Comparison of ENCODE assay signal across 36 cellular contexts in genomic region chr18:36950960-36951359, GRCh38.
DNase-seq lines count a peak whose midpoint lies in the region; ATAC-seq, FAIRE-seq and TF ChIP-seq lines count a peak whose summit lies in the region.
"Had no signal": no experiment of that assay in that cellular context is flagged by ENCODE, and none has a peak within 500 bp of the region (broad histone marks: within the 10 kb centered on the region; RNA-seq: fewer than 3 reads in every experiment).

No MANE protein-coding gene starts in this region.

- no peaks in the 10 kb centered on the region for H3K4me1 Mint-ChIP-seq in neural progenitor cell
- H3K4me1 Mint-ChIP-seq: B cell; CD14-positive monocyte; CD4-positive, alpha-beta memory T cell; CD4-positive, CD25-positive, alpha-beta regulatory T cell had no signal

- no peaks in the 10 kb centered on the region for H3K27me3 ChIP-seq in K562 (ENCODE audit: control insufficient read depth in 2 of 2, insufficient read depth in 2 of 2, low read length in 2 of 2)
- no peaks in the 10 kb centered on the region for H3K27me3 ChIP-seq in neural progenitor cell
- H3K27me3 ChIP-seq in upper lobe of right lung = no peaks in the 10 kb centered on the region
- H3K27me3 ChIP-seq: BE2C; BLaER1; BLaER1 treated with 17β-estradiol and CSF1 and Interleukin-3, amounts not matched to agents 10 nM and 100 nM had no signal

- H3K79me2 ChIP-seq in K562 (ENCODE audit: control insufficient read depth, insufficient read depth, low read length) (no peaks in the 10 kb centered on the region), neural progenitor cell (ENCODE audit: low read depth) (no peaks in the 10 kb centered on the region)

- no peak for TF ChIP-seq POLR2A in K562 (conservative IDR thresholded peaks at IDR 0.05)

- H3K9me3 Mint-ChIP-seq in neural progenitor cell = peaks cover 3% of the 10 kb centered on the region
- H3K9me3 Mint-ChIP-seq: CD4-positive, alpha-beta memory T cell; CD4-positive, CD25-positive, alpha-beta regulatory T cell; CD8-positive, alpha-beta memory T cell; CD8-positive, alpha-beta T cell had no signal

- H3K4me3 Mint-ChIP-seq in neural progenitor cell = no peak overlapping the region
- H3K4me3 Mint-ChIP-seq: B cell; CD14-positive monocyte; CD4-positive, alpha-beta memory T cell; CD4-positive, alpha-beta T cell; CD4-positive, CD25-positive, alpha-beta regulatory T cell; CD8-positive, alpha-beta memory T cell; CD8-positive, alpha-beta T cell had no signal

- no peak overlapping the region for H3K4me3 ChIP-seq in K562
- H3K4me3 ChIP-seq in neural progenitor cell = no peak overlapping the region
- no peak overlapping the region for H3K4me3 ChIP-seq in upper lobe of right lung
- H3K4me3 ChIP-seq: A549; BLaER1; BLaER1 treated with 17β-estradiol and CSF1 and Interleukin-3, amounts not matched to agents 10 nM and 100 nM had no signal

- H3K36me3 ChIP-seq in K562 (ENCODE audit: control insufficient read depth, insufficient read depth, low read length) (no peaks in the 10 kb centered on the region), neural progenitor cell (no peaks in the 10 kb centered on the region), upper lobe of right lung (no peaks in the 10 kb centered on the region)
- H3K36me3 ChIP-seq: BE2C; BLaER1; BLaER1 treated with 17β-estradiol and CSF1 and Interleukin-3, amounts not matched to agents 10 nM and 100 nM had no signal

- no peaks in the 10 kb centered on the region for H3K9me1 ChIP-seq in K562 (ENCODE audit: control insufficient read depth, insufficient read depth, low read length)

- H4K20me1 ChIP-seq in K562 (replicated peaks; ENCODE audit: control insufficient read depth, insufficient read depth, low read length) = no peaks in the 10 kb centered on the region
- no peaks in the 10 kb centered on the region for H4K20me1 ChIP-seq in neural progenitor cell (ENCODE audit: low read depth)
- H4K20me1 ChIP-seq: BLaER1; BLaER1 treated with 17β-estradiol and CSF1 and Interleukin-3, amounts not matched to agents 10 nM and 100 nM had no signal

- H3K27ac ChIP-seq in K562 (ENCODE audit: extremely low read depth, low read depth, low read length) = no peak overlapping the region
- no peak overlapping the region for H3K27ac ChIP-seq in neural progenitor cell
- H3K27ac ChIP-seq in upper lobe of right lung = no peak overlapping the region
- H3K27ac ChIP-seq: 22Rv1; A549; BLaER1; BLaER1 treated with 17β-estradiol and CSF1 and Interleukin-3, amounts not matched to agents 10 nM and 100 nM; C4-2B had no signal

- FAIRE-seq in D721Med (lab: Jason Lieb, UNC) (peak; percentile 90), K562 (lab: Jason Lieb, UNC) (no peak)
- FAIRE-seq: A204.1, A549 had no signal

- no peak overlapping the region for H3K4me2 ChIP-seq in K562 (ENCODE audit: insufficient read depth, low read length)
- no peak overlapping the region for H3K4me2 ChIP-seq in neural progenitor cell
- H3K4me2 ChIP-seq: A549; BLaER1; BLaER1 treated with 17β-estradiol and CSF1 and Interleukin-3, amounts not matched to agents 10 nM and 100 nM had no signal

- peaks cover 8% of the 10 kb centered on the region for H3F3A ChIP-seq in neural progenitor cell (ENCODE audit: low read depth)

- no peak for TF ChIP-seq RAD21 in K562 (CRISPR knock-in tag; conservative IDR thresholded peaks at IDR 0.05 in 1 of 2, IDR thresholded peaks at IDR 0.05 in 1 of 2)

- no peak for TF ChIP-seq EP300 in K562 (IDR thresholded peaks at IDR 0.05; ENCODE audit: low read length)

- intact Hi-C loops in K562 (cut with micrococcal nuclease) (no loop called here), upper lobe of right lung (cut with DNase I) (no loop called here)

- H3K27ac Mint-ChIP-seq in neural progenitor cell = no peak overlapping the region
- H3K27ac Mint-ChIP-seq: B cell; CD14-positive monocyte; CD4-positive, alpha-beta memory T cell; CD4-positive, alpha-beta T cell; CD4-positive, CD25-positive, alpha-beta regulatory T cell; CD8-positive, alpha-beta memory T cell; CD8-positive, alpha-beta T cell had no signal

- H2AFZ ChIP-seq in K562 (ENCODE audit: low read depth, low read length) (no peak overlapping the region), neural progenitor cell (replicated peaks) (no peak overlapping the region)

- POLR2A ChIA-PET in K562 (lab: Yijun Ruan, JAX) = no interaction called here

- peaks cover 5% of the 10 kb centered on the region for H3K36me3 Mint-ChIP-seq in neural progenitor cell

- H3K9ac ChIP-seq in K562 (ENCODE audit: insufficient read depth in 1 of 2, low read depth in 2 of 2, low read length in 2 of 2) = no peak overlapping the region
- H3K9ac ChIP-seq in neural progenitor cell = no peak overlapping the region
- H3K9ac ChIP-seq: BLaER1; BLaER1 treated with 17β-estradiol and CSF1 and Interleukin-3, amounts not matched to agents 10 nM and 100 nM had no signal

- WGBS in K562 (ENCODE audit: insufficient coverage, low coverage, missing lambda C conversion rate) = 10% methylated on average over 2 of the region's 2 CpGs

- no peaks in the 10 kb centered on the region for H3K9me3 ChIP-seq in K562 (replicated peaks; ENCODE audit: control insufficient read depth, insufficient read depth, low read depth, low read length)
- no peaks in the 10 kb centered on the region for H3K9me3 ChIP-seq in neural progenitor cell (ENCODE audit: low read depth)
- H3K9me3 ChIP-seq in upper lobe of right lung = no peaks in the 10 kb centered on the region
- H3K9me3 ChIP-seq: A549; BE2C; BLaER1; BLaER1 treated with 17β-estradiol and CSF1 and Interleukin-3, amounts not matched to agents 10 nM and 100 nM; Caco-2 had no signal

- in situ Hi-C loops in K562 (cut with MboI) = no loop called here

- H3K27me3 Mint-ChIP-seq in neural progenitor cell (ENCODE audit: insufficient read depth, low read depth) = no peaks in the 10 kb centered on the region
- H3K27me3 Mint-ChIP-seq: B cell; CD4-positive, alpha-beta memory T cell; CD4-positive, alpha-beta T cell; CD4-positive, CD25-positive, alpha-beta regulatory T cell; CD8-positive, alpha-beta memory T cell had no signal

- peaks cover 0 to 4% of the 10 kb centered on the region in 2 experiments; a peak in 1 of 5 replicates for H3K4me1 ChIP-seq in K562 (replicated peaks in 1 of 2; ENCODE audit: control insufficient read depth in 2 of 2, insufficient read depth in 2 of 2, low read length in 2 of 2)
- H3K4me1 ChIP-seq in neural progenitor cell = peaks cover 10% of the 10 kb centered on the region
- no peaks in the 10 kb centered on the region for H3K4me1 ChIP-seq in upper lobe of right lung
- H3K4me1 ChIP-seq: A549; BE2C; BLaER1; BLaER1 treated with 17β-estradiol and CSF1 and Interleukin-3, amounts not matched to agents 10 nM and 100 nM; Caco-2 had no signal

- ATAC-seq in K562 = no peak; the same call in 2 of the 3 replicates
- peak; percentile 56 for ATAC-seq in upper lobe of right lung
- no peak for ATAC-seq in GM18519 (IDR thresholded peaks at IDR 0.05; ENCODE audit: low FRiP score, unreplicated experiment)
- no peak for ATAC-seq in GM18517 (IDR thresholded peaks at IDR 0.05; ENCODE audit: unreplicated experiment)
- ATAC-seq in GM19395 (IDR thresholded peaks at IDR 0.05; ENCODE audit: unreplicated experiment) = no peak
- ATAC-seq: A549; CD8-positive, alpha-beta T cell had no signal

- BruUV-seq in K562 (replicated peaks; lab: Mats Ljungman, UMichigan) = no TSS peak

- DNase-seq in D721Med (ENCODE audit: insufficient read length, low spot score) (no peak), K562 (ENCODE audit: extremely low read depth in 1 of 4, low spot score in 3 of 4) (no peak), neural progenitor cell (ENCODE audit: low spot score) (peak; percentile 2), upper lobe of right lung (no peak), SHP77 (lab: John Stamatoyannopoulos, UW) (no peak)
- DNase-seq: 8988T; ACHN; AML-193; BE2C; C1 segment of cervical spinal cord; Caco-2; Calu3; CD4-positive, alpha-beta memory T cell; CD4-positive, alpha-beta T cell; CD4-positive, CD25-positive, alpha-beta regulatory T cell; CD8-positive, alpha-beta memory T cell; CD8-positive, alpha-beta T cell; COR-L47; DMS 273 treated with DMSO at 0.1 percent for 48 hours; DMS153; DMS53; DMS79; DMS79 treated with DMSO at 0.1 percent for 48 hours; DND-41; EL had no signal

- CTCF ChIA-PET in K562 (lab: Yijun Ruan, JAX; ENCODE audit: low intra/inter-chr PET ratio) = no interaction called here

- no peak for TF ChIP-seq CTCF in D721Med (IDR thresholded peaks at IDR 0.05; ENCODE audit: insufficient read depth, missing control alignments)
- TF ChIP-seq CTCF in K562 (IDR thresholded peaks at IDR 0.05 in 2 of 3, conservative IDR thresholded peaks at IDR 0.05 in 1 of 3; ENCODE audit: insufficient read depth in 2 of 3, low read depth in 1 of 3, low read length in 3 of 3) = no peak
- TF ChIP-seq CTCF in neural progenitor cell (IDR thresholded peaks at IDR 0.05) = no peak
- no peak for TF ChIP-seq CTCF in upper lobe of right lung (IDR thresholded peaks at IDR 0.05)

TF ChIP-seq in K562, 482 proteins besides CTCF, POLR2A, EP300 and RAD21:
- no peak for TF ChIP-seq ZNF146 (CRISPR knock-in tag; IDR thresholded peaks at IDR 0.05; ENCODE audit: unreplicated experiment)
- peak; percentile 50 for TF ChIP-seq PRDM10 (IDR thresholded peaks at IDR 0.05; ENCODE audit: partially characterized antibody)
